In genomic region chr5:78899922-78900362, GRCh38 we compare ENCODE assay signal across 8 cellular contexts.
A peak's percentile ranks its signal among the peaks of the same experiment; 100 is the strongest.
DNase-seq lines count a peak whose midpoint lies in the region; ATAC-seq and TF ChIP-seq lines count a peak whose summit lies in the region.

No MANE protein-coding gene starts in this region.

- no peaks in the 10 kb centered on the region for H3K36me3 ChIP-seq in neural progenitor cell
- no peaks in the 10 kb centered on the region for H3K36me3 ChIP-seq in uterus

- intact Hi-C loops in uterus (cut with DNase I; ENCODE audit: low total_unique reads) = no loop called here

- no peak overlapping the region for H3K4me2 ChIP-seq in neural progenitor cell

- peak; percentile 77 for TF ChIP-seq CTCF in AG09319 (IDR thresholded peaks at IDR 0.05; ENCODE audit: low read depth, low read length)
- TF ChIP-seq CTCF in GM12873 (IDR thresholded peaks at IDR 0.05; ENCODE audit: insufficient read depth, low read depth, low read length, missing control alignments) = peak; percentile 85
- peak; percentile 83 for TF ChIP-seq CTCF in chondrocyte (IDR thresholded peaks at IDR 0.05)
- peak; percentile 96 for TF ChIP-seq CTCF in neural progenitor cell (IDR thresholded peaks at IDR 0.05)
- TF ChIP-seq CTCF in uterus (IDR thresholded peaks at IDR 0.05) = peak in 1 of 4 experiments; percentile 11

- in situ Hi-C loops in G401 (cut with HindIII; ENCODE audit: low sequenced_read_pairs) = no loop called here

- H3K79me2 ChIP-seq in neural progenitor cell (ENCODE audit: low read depth) = no peaks in the 10 kb centered on the region

- peak overlapping the region; percentile 36 for H2AFZ ChIP-seq in neural progenitor cell (replicated peaks)

- no peak overlapping the region for H3K27ac Mint-ChIP-seq in chondrocyte (ENCODE audit: unreplicated experiment)
- no peak overlapping the region for H3K27ac Mint-ChIP-seq in neural progenitor cell

- ATAC-seq in GM21526 (IDR thresholded peaks at IDR 0.05; ENCODE audit: low FRiP score, unreplicated experiment) = no peak

- DNase-seq in AG09319 (ENCODE audit: extremely low read depth, low read depth) = no peak
- peak; percentile 19 for DNase-seq in NCI-H774 (lab: John Stamatoyannopoulos, UW)
- no peak for DNase-seq in chondrocyte (ENCODE audit: low spot score)
- peak; percentile 78 for DNase-seq in neural progenitor cell (ENCODE audit: low spot score)
- DNase-seq in uterus = no peak
- no peak for DNase-seq in G401 (ENCODE audit: low spot score)

- H3K27me3 ChIP-seq in neural progenitor cell (no peaks in the 10 kb centered on the region), uterus (no peaks in the 10 kb centered on the region)

- H3K4me3 ChIP-seq in neural progenitor cell = no peak overlapping the region
- no peak overlapping the region for H3K4me3 ChIP-seq in uterus

- H3K36me3 Mint-ChIP-seq in chondrocyte (ENCODE audit: low read depth) = peaks cover 5% of the 10 kb centered on the region
- H3K36me3 Mint-ChIP-seq in neural progenitor cell = peaks cover 3% of the 10 kb centered on the region

- H3K9me3 Mint-ChIP-seq in chondrocyte (ENCODE audit: low read depth) (peaks cover 8% of the 10 kb centered on the region), neural progenitor cell (peaks cover 12% of the 10 kb centered on the region)

- H3K4me1 Mint-ChIP-seq in chondrocyte (ENCODE audit: low read depth) (peaks cover 28% of the 10 kb centered on the region), neural progenitor cell (peaks cover 12% of the 10 kb centered on the region)

- no peaks in the 10 kb centered on the region for H3K9me3 ChIP-seq in neural progenitor cell (ENCODE audit: low read depth)
- peaks cover 0 to 8% of the 10 kb centered on the region in 2 donors for H3K9me3 ChIP-seq in uterus

- no peak overlapping the region for H3K27ac ChIP-seq in neural progenitor cell
- no peak overlapping the region for H3K27ac ChIP-seq in uterus

- peaks cover 7% of the 10 kb centered on the region for H3F3A ChIP-seq in neural progenitor cell (ENCODE audit: low read depth)

- no peaks in the 10 kb centered on the region for H4K20me1 ChIP-seq in neural progenitor cell (ENCODE audit: low read depth)

- H3K4me1 ChIP-seq in neural progenitor cell (peaks cover 14% of the 10 kb centered on the region), uterus (no peaks in the 10 kb centered on the region)

- H3K27me3 Mint-ChIP-seq in chondrocyte (ENCODE audit: low read depth) (no peaks in the 10 kb centered on the region), neural progenitor cell (ENCODE audit: insufficient read depth, low read depth) (peaks cover 4% of the 10 kb centered on the region)

- no peak overlapping the region for H3K4me3 Mint-ChIP-seq in chondrocyte (ENCODE audit: unreplicated experiment)
- no peak overlapping the region for H3K4me3 Mint-ChIP-seq in neural progenitor cell

- H3K9ac ChIP-seq in neural progenitor cell = no peak overlapping the region

- no peak for TF ChIP-seq POLR2A in uterus (IDR thresholded peaks at IDR 0.05)

Comparison
In these comparisons a context has a peak if more than half of its experiments do, and no peak if none do; other contexts are left out.
1. DNase-seq: peak in NCI-H774 (single experiment) and neural progenitor cell (single experiment); none in AG09319 (single experiment), chondrocyte (single experiment), uterus (0 of 2) and G401 (single experiment).